1 cellular context compared by ENCODE assay signal in genomic region chr5:113212244-113212920, GRCh38.
TF ChIP-seq lines count a peak whose summit lies in the region.

No MANE protein-coding gene starts in this region.

TF ChIP-seq in HEK293, 187 proteins besides CTCF, POLR2A, EP300 and RAD21 (continued from another document and continues in another):
- TF ChIP-seq TSHZ1 (tag by site-specific recombination; IDR thresholded peaks at IDR 0.05; ENCODE audit: borderline replicate concordance) (0 out of 2 replicates have a peak, but pooled peaks have one; percentile 5), OVOL3 (tag by site-specific recombination; IDR thresholded peaks at IDR 0.05) (no peak), PBX3 (CRISPR knock-in tag; IDR thresholded peaks at IDR 0.05) (no peak), ZNF354C (tag by site-specific recombination; IDR thresholded peaks at IDR 0.05; ENCODE audit: borderline replicate concordance, low read depth) (no peak), ZNF433 (tag by site-specific recombination; IDR thresholded peaks at IDR 0.05; ENCODE audit: low read depth) (no peak), ZXDB (tag by site-specific recombination; IDR thresholded peaks at IDR 0.05) (no peak), SCRT1 (tag by site-specific recombination; IDR thresholded peaks at IDR 0.05; ENCODE audit: borderline replicate concordance) (no peak), ZNF658 (tag by site-specific recombination; IDR thresholded peaks at IDR 0.05) (no peak), PATZ1 (tag by site-specific recombination; IDR thresholded peaks at IDR 0.05) (no peak), BCL11B (tag by site-specific recombination; IDR thresholded peaks at IDR 0.05; ENCODE audit: low read depth) (no peak), ZNF148 (tag by site-specific recombination; IDR thresholded peaks at IDR 0.05; ENCODE audit: borderline replicate concordance) (no peak), PRDM2 (tag by site-specific recombination; IDR thresholded peaks at IDR 0.05; ENCODE audit: borderline replicate concordance) (no peak), ZBTB48 (tag by site-specific recombination; IDR thresholded peaks at IDR 0.05) (no peak), ZNF366 (tag by site-specific recombination; conservative IDR thresholded peaks at IDR 0.05) (peak; percentile 71), TCF7L2 (IDR thresholded peaks at IDR 0.05; ENCODE audit: borderline replicate concordance, low read depth, low read length) (no peak), ZSCAN23 (tag by site-specific recombination; IDR thresholded peaks at IDR 0.05) (no peak), INSM2 (tag by site-specific recombination; IDR thresholded peaks at IDR 0.05) (no peak), ZNF561 (tag by site-specific recombination; IDR thresholded peaks at IDR 0.05; ENCODE audit: borderline replicate concordance) (no peak), ZNF580 (tag by site-specific recombination; IDR thresholded peaks at IDR 0.05) (no peak), ZNF76 (tag by site-specific recombination; IDR thresholded peaks at IDR 0.05; ENCODE audit: borderline replicate concordance, low read depth) (no peak), IKZF3 (tag by site-specific recombination; IDR thresholded peaks at IDR 0.05) (peak; percentile 25; the same call in 1 of the 2 replicates), SP3 (tag by site-specific recombination; IDR thresholded peaks at IDR 0.05) (no peak), ZNF664 (tag by site-specific recombination; IDR thresholded peaks at IDR 0.05) (no peak), ZNF133 (tag by site-specific recombination; IDR thresholded peaks at IDR 0.05) (no peak), TRIM28 (IDR thresholded peaks at IDR 0.05; ENCODE audit: borderline replicate concordance, low read length) (0 out of 2 replicates have a peak, but pooled peaks have one; percentile 46), ZNF2 (tag by site-specific recombination; IDR thresholded peaks at IDR 0.05) (peak; percentile 37; the same call in 1 of the 2 replicates), ZNF514 (tag by site-specific recombination; IDR thresholded peaks at IDR 0.05) (no peak), ZNF221 (tag by site-specific recombination; IDR thresholded peaks at IDR 0.05; ENCODE audit: borderline replicate concordance) (no peak), ZNF501 (tag by site-specific recombination; IDR thresholded peaks at IDR 0.05) (peak; percentile 86), ZNF341 (tag by site-specific recombination; IDR thresholded peaks at IDR 0.05; ENCODE audit: low read depth) (peak; percentile 79), ZNF211 (tag by site-specific recombination; IDR thresholded peaks at IDR 0.05; ENCODE audit: low read depth) (no peak), ZBTB11 (tag by site-specific recombination; conservative IDR thresholded peaks at IDR 0.05; ENCODE audit: low read depth) (0 out of 2 replicates have a peak, but pooled peaks have one; percentile 27), ZFP3 (tag by site-specific recombination; IDR thresholded peaks at IDR 0.05; ENCODE audit: low read depth) (no peak), ZNF362 (tag by site-specific recombination; IDR thresholded peaks at IDR 0.05) (peak; percentile 93), ZNF555 (tag by site-specific recombination; conservative IDR thresholded peaks at IDR 0.05) (no peak), KLF8 (tag by site-specific recombination; IDR thresholded peaks at IDR 0.05) (no peak), YY1 (tag by site-specific recombination; IDR thresholded peaks at IDR 0.05) (no peak)
